In genomic region chrX:71372388-71372787, GRCh38 we compare ENCODE assay signal across 27 cellular contexts.
"Had no signal": no experiment of that assay in that cellular context is flagged by ENCODE, and none has a peak within 500 bp of the region (broad histone marks: within the 10 kb centered on the region; RNA-seq: fewer than 3 reads in every experiment).

No MANE protein-coding gene starts in this region.

- H3K9me3 ChIP-seq: colonic mucosa, esophagus squamous epithelium, gastrocnemius medialis, heart right ventricle, left lung, lower lobe of right lung, mucosa of descending colon had no signal

- DNase-seq: colonic mucosa; cortex of kidney; effector CD8-positive, alpha-beta T cell; effector memory CD8-positive, alpha-beta T cell; endodermal cell; esophagus squamous epithelium; foreskin fibroblast; foreskin melanocyte; gastrocnemius medialis; glutamatergic neuron; head of caudate nucleus; heart right ventricle; hippocampal formation; left cardiac atrium; left lung; left ventricle myocardium superior; lower lobe of right lung; mesenchymal stem cell; mucosa of descending colon; naive B cell; naive thymus-derived CD8-positive, alpha-beta T cell had no signal

- H3K27me3 Mint-ChIP-seq: dendritic cell treated with granulocyte-macrophage colony-stimulating factor and Interleukin-4, amounts not matched to agents 40 ng/mL and 50 ng/mL, for 4 days; effector memory CD8-positive, alpha-beta T cell; naive B cell; naive thymus-derived CD8-positive, alpha-beta T cell had no signal

- H3K36me3 ChIP-seq: colonic mucosa had no signal

- ATAC-seq: effector memory CD8-positive, alpha-beta T cell; esophagus mucosa; gastrocnemius medialis; heart right ventricle; left cardiac atrium; left lung; left ventricle myocardium superior; lower lobe of right lung; mucosa of descending colon; naive thymus-derived CD8-positive, alpha-beta T cell had no signal

- H3K4me1 ChIP-seq: colonic mucosa had no signal

- H3K4me3 ChIP-seq: colonic mucosa, esophagus squamous epithelium, gastrocnemius medialis, heart right ventricle, left lung, lower lobe of right lung, mucosa of descending colon had no signal

- H3K27me3 ChIP-seq: colonic mucosa, esophagus squamous epithelium, gastrocnemius medialis, heart right ventricle, left lung had no signal

- FAIRE-seq: endometrium, islet of Langerhans, keratinocyte had no signal

- H3K9me3 Mint-ChIP-seq: dendritic cell treated with granulocyte-macrophage colony-stimulating factor and Interleukin-4, amounts not matched to agents 40 ng/mL and 50 ng/mL, for 4 days; effector memory CD8-positive, alpha-beta T cell; naive thymus-derived CD8-positive, alpha-beta T cell had no signal

- H3K27ac Mint-ChIP-seq: dendritic cell treated with granulocyte-macrophage colony-stimulating factor and Interleukin-4, amounts not matched to agents 40 ng/mL and 50 ng/mL, for 4 days; endodermal cell; mesothelial cell of epicardium had no signal

- H3K4me3 Mint-ChIP-seq: dendritic cell treated with granulocyte-macrophage colony-stimulating factor and Interleukin-4, amounts not matched to agents 40 ng/mL and 50 ng/mL, for 4 days; endodermal cell; mesothelial cell of epicardium had no signal

- H3K27ac ChIP-seq: colonic mucosa, esophagus squamous epithelium, gastrocnemius medialis, heart right ventricle, left lung, lower lobe of right lung had no signal
